Comparison of ENCODE assay signal across 1 cellular context in genomic region chr11:125568970-125569912, GRCh38.
TF ChIP-seq lines count a peak whose summit lies in the region.

Gene EI24, plus strand, starts transcription at chr11:125569477. Its CDS starts 3,051 bp downstream, at chr11:125572528.

TF ChIP-seq in K562, 482 proteins besides CTCF, POLR2A, EP300 and RAD21 (continued from another document and continues in another):
- peak; percentile 87 for TF ChIP-seq MAX (CRISPR knock-in tag; IDR thresholded peaks at IDR 0.05)
- peak; percentile 96 for TF ChIP-seq CBX1 (IDR thresholded peaks at IDR 0.05; ENCODE audit: low read depth)
- peak; percentile 45 for TF ChIP-seq DPF2 (IDR thresholded peaks at IDR 0.05)
- no peak for TF ChIP-seq CBFA2T3 (IDR thresholded peaks at IDR 0.05)
- TF ChIP-seq ETV6 (IDR thresholded peaks at IDR 0.05; ENCODE audit: borderline replicate concordance in 1 of 2, low read depth in 2 of 2, low read length in 1 of 2) = no peak
- no peak for TF ChIP-seq ETV6 (CRISPR knock-in tag; IDR thresholded peaks at IDR 0.05; ENCODE audit: borderline replicate concordance)
- TF ChIP-seq IRF2 (CRISPR knock-in tag; IDR thresholded peaks at IDR 0.05) = no peak
- no peak for TF ChIP-seq HOMEZ (CRISPR knock-in tag; IDR thresholded peaks at IDR 0.05)
- no peak for TF ChIP-seq ZNF609 (CRISPR knock-in tag; IDR thresholded peaks at IDR 0.05; ENCODE audit: borderline replicate concordance)
- TF ChIP-seq RFX5 (IDR thresholded peaks at IDR 0.05; ENCODE audit: low read depth, low read length) = no peak
- no peak for TF ChIP-seq CREB3 (tag; conservative IDR thresholded peaks at IDR 0.05; ENCODE audit: low read depth)
- TF ChIP-seq DMBX1 (CRISPR knock-in tag; IDR thresholded peaks at IDR 0.05; ENCODE audit: borderline replicate concordance) = no peak; the same call in 1 of the 2 replicates
- peak; percentile 62; the same call in 1 of the 2 replicates for TF ChIP-seq ZNF717 (CRISPR knock-in tag; IDR thresholded peaks at IDR 0.05)
- TF ChIP-seq HMG20B (CRISPR knock-in tag; IDR thresholded peaks at IDR 0.05) = no peak
- 0 out of 2 replicates have a peak, but pooled peaks have one; percentile 55 for TF ChIP-seq ZBTB33 (CRISPR knock-in tag; IDR thresholded peaks at IDR 0.05)
- peak; percentile 45; the same call in 1 of the 2 replicates for TF ChIP-seq HLTF (IDR thresholded peaks at IDR 0.05)
- peak; percentile 47; the same call in 1 of the 2 replicates for TF ChIP-seq NKRF (IDR thresholded peaks at IDR 0.05; ENCODE audit: borderline replicate concordance)
- no peak for TF ChIP-seq POLR2B (IDR thresholded peaks at IDR 0.05; ENCODE audit: low read depth, partially characterized antibody)
- TF ChIP-seq CHD4 (IDR thresholded peaks at IDR 0.05; ENCODE audit: insufficient read depth, insufficient replicate concordance, low read depth, low read length, poor library complexity, severe bottlenecking) = no peak
- no peak for TF ChIP-seq ATF4 (CRISPR knock-in tag; IDR thresholded peaks at IDR 0.05)
- peak; percentile 58 for TF ChIP-seq SUPT5H (IDR thresholded peaks at IDR 0.05)
- no peak for TF ChIP-seq HOXB6 (CRISPR knock-in tag; IDR thresholded peaks at IDR 0.05; ENCODE audit: borderline replicate concordance)
- TF ChIP-seq MEIS2 (IDR thresholded peaks at IDR 0.05; ENCODE audit: partially characterized antibody) = peak; percentile 43
- TF ChIP-seq CTBP1 (IDR thresholded peaks at IDR 0.05; ENCODE audit: borderline replicate concordance) = peak; percentile 81
- 0 out of 2 replicates have a peak, but pooled peaks have one; percentile 59 for TF ChIP-seq THRB (CRISPR knock-in tag; conservative IDR thresholded peaks at IDR 0.05)
- TF ChIP-seq ELF1 (tag; IDR thresholded peaks at IDR 0.05) = 0 out of 2 replicates have a peak, but pooled peaks have one; percentile 30
- no peak for TF ChIP-seq SRSF3 (IDR thresholded peaks at IDR 0.05; ENCODE audit: insufficient read depth, low read length)
- TF ChIP-seq HCFC1 (IDR thresholded peaks at IDR 0.05; ENCODE audit: low read depth, low read length) = peak; percentile 93
- no peak for TF ChIP-seq NR3C1 (CRISPR knock-in tag; IDR thresholded peaks at IDR 0.05)
- no peak for TF ChIP-seq ZBTB26 (CRISPR knock-in tag; IDR thresholded peaks at IDR 0.05)
- TF ChIP-seq PCBP2 (IDR thresholded peaks at IDR 0.05; ENCODE audit: low read depth, low read length, poor library complexity, severe bottlenecking) = no peak
- no peak for TF ChIP-seq MED1 (CRISPR knock-in tag; IDR thresholded peaks at IDR 0.05; ENCODE audit: borderline replicate concordance)
- TF ChIP-seq NFIC (IDR thresholded peaks at IDR 0.05) = no peak
- TF ChIP-seq MAFF (IDR thresholded peaks at IDR 0.05; ENCODE audit: low read length) = no peak
- TF ChIP-seq KDM4B (IDR thresholded peaks at IDR 0.05; ENCODE audit: borderline replicate concordance in 2 of 2, low read depth in 1 of 2) = 0 out of 4 replicates have a peak, but pooled peaks of 1 of the 2 experiments have one; percentile 38
- peak; percentile 56; the same call in 1 of the 2 replicates for TF ChIP-seq RNF2 (IDR thresholded peaks at IDR 0.05)
- 0 out of 2 replicates have a peak, but pooled peaks have one; percentile 76 for TF ChIP-seq HMGXB4 (CRISPR knock-in tag; IDR thresholded peaks at IDR 0.05)
- peak; percentile 83; the same call in 1 of the 2 replicates for TF ChIP-seq LARP7 (IDR thresholded peaks at IDR 0.05)
- TF ChIP-seq ARNT (IDR thresholded peaks at IDR 0.05) = peak in 1 of 2 experiments; percentile 67; a peak in 1 of 4 replicates
- TF ChIP-seq THAP12 (CRISPR knock-in tag; IDR thresholded peaks at IDR 0.05) = no peak
- peak; percentile 72; the same call in 1 of the 2 replicates for TF ChIP-seq XRCC5 (IDR thresholded peaks at IDR 0.05; ENCODE audit: low read depth, low read length)
- TF ChIP-seq SPI1 (IDR thresholded peaks at IDR 0.05; ENCODE audit: borderline replicate concordance, low read depth, low read length) = no peak
